Comparison of ENCODE assay signal across 1 cellular context in genomic region chr12:130838284-130838950, GRCh38.
TF ChIP-seq lines count a peak whose summit lies in the region.

No MANE protein-coding gene starts in this region.

TF ChIP-seq in HEK293, 187 proteins besides CTCF, POLR2A, EP300 and RAD21 (continued from another document and continues in another):
- TF ChIP-seq ZNF513 (tag by site-specific recombination; IDR thresholded peaks at IDR 0.05) (no peak), ZNF654 (tag by site-specific recombination; IDR thresholded peaks at IDR 0.05; ENCODE audit: low read depth) (no peak), KLF7 (tag by site-specific recombination; IDR thresholded peaks at IDR 0.05; ENCODE audit: borderline replicate concordance) (no peak), ZNF571 (tag by site-specific recombination; IDR thresholded peaks at IDR 0.05) (no peak), ZNF514 (tag by site-specific recombination; IDR thresholded peaks at IDR 0.05) (no peak), ZNF629 (tag by site-specific recombination; IDR thresholded peaks at IDR 0.05) (no peak), ZEB2 (tag by site-specific recombination; IDR thresholded peaks at IDR 0.05) (no peak), KLF8 (tag by site-specific recombination; IDR thresholded peaks at IDR 0.05) (peak; percentile 54; the same call in 1 of the 2 replicates), ZNF266 (tag by site-specific recombination; IDR thresholded peaks at IDR 0.05; ENCODE audit: low read depth) (no peak), SP3 (tag by site-specific recombination; IDR thresholded peaks at IDR 0.05) (peak; percentile 41), KLF16 (tag by site-specific recombination; IDR thresholded peaks at IDR 0.05) (no peak), ZNF488 (tag by site-specific recombination; IDR thresholded peaks at IDR 0.05) (no peak), ZNF223 (tag by site-specific recombination; IDR thresholded peaks at IDR 0.05) (no peak), ZNF624 (tag by site-specific recombination; IDR thresholded peaks at IDR 0.05) (no peak), ZNF169 (tag by site-specific recombination; IDR thresholded peaks at IDR 0.05) (no peak), ZNF175 (tag by site-specific recombination; IDR thresholded peaks at IDR 0.05) (no peak), GLIS1 (tag by site-specific recombination; IDR thresholded peaks at IDR 0.05) (peak; percentile 70; the same call in 1 of the 2 replicates), SP2 (tag by site-specific recombination; IDR thresholded peaks at IDR 0.05) (peak; percentile 57), ZNF837 (tag by site-specific recombination; IDR thresholded peaks at IDR 0.05) (no peak), FEZF1 (tag by site-specific recombination; IDR thresholded peaks at IDR 0.05) (no peak), ZSCAN4 (tag by site-specific recombination; IDR thresholded peaks at IDR 0.05) (no peak), ZNF473 (tag by site-specific recombination; IDR thresholded peaks at IDR 0.05) (no peak), ZNF398 (tag by site-specific recombination; IDR thresholded peaks at IDR 0.05) (no peak), ZNF174 (tag by site-specific recombination; IDR thresholded peaks at IDR 0.05) (no peak), PBX3 (CRISPR knock-in tag; IDR thresholded peaks at IDR 0.05) (no peak), SCRT1 (tag by site-specific recombination; IDR thresholded peaks at IDR 0.05; ENCODE audit: borderline replicate concordance) (no peak; the same call in 1 of the 2 replicates), GFI1B (tag by site-specific recombination; IDR thresholded peaks at IDR 0.05) (no peak), ZBTB20 (tag by site-specific recombination; IDR thresholded peaks at IDR 0.05) (peak; percentile 43; the same call in 1 of the 2 replicates), BCL11A (tag by site-specific recombination; IDR thresholded peaks at IDR 0.05; ENCODE audit: low read depth) (no peak), ZNF596 (tag by site-specific recombination; IDR thresholded peaks at IDR 0.05) (no peak), ZBTB11 (tag by site-specific recombination; conservative IDR thresholded peaks at IDR 0.05; ENCODE audit: low read depth) (no peak), ZBTB7A (tag by site-specific recombination; IDR thresholded peaks at IDR 0.05; ENCODE audit: low read depth) (no peak), OSR2 (tag by site-specific recombination; IDR thresholded peaks at IDR 0.05) (no peak), PRDM6 (tag by site-specific recombination; IDR thresholded peaks at IDR 0.05) (no peak), ZNF701 (tag by site-specific recombination; IDR thresholded peaks at IDR 0.05) (no peak), ZNF426 (tag by site-specific recombination; IDR thresholded peaks at IDR 0.05) (no peak), ZNF48 (tag by site-specific recombination; IDR thresholded peaks at IDR 0.05) (no peak), SCRT2 (tag by site-specific recombination; IDR thresholded peaks at IDR 0.05) (peak; percentile 82), ZNF292 (tag by site-specific recombination; IDR thresholded peaks at IDR 0.05; ENCODE audit: borderline replicate concordance, low read depth) (no peak), ZNF155 (tag by site-specific recombination; IDR thresholded peaks at IDR 0.05) (no peak), PRDM2 (tag by site-specific recombination; IDR thresholded peaks at IDR 0.05; ENCODE audit: borderline replicate concordance) (no peak), ZNF747 (tag by site-specific recombination; IDR thresholded peaks at IDR 0.05) (no peak), ZBTB8A (tag by site-specific recombination; IDR thresholded peaks at IDR 0.05) (peak; percentile 80), SP7 (tag by site-specific recombination; IDR thresholded peaks at IDR 0.05) (no peak)
